In genomic region chr1:31925824-31926223, GRCh38 we compare ENCODE assay signal across 8 cellular contexts. TPM values are rescaled to one million over a fixed set of nuclear protein-coding genes. Genes with fewer than 3 reads are reported as not detected.
A peak's percentile ranks its signal among the peaks of the same experiment; 100 is the strongest.
DNase-seq lines count a peak whose midpoint lies in the region; ATAC-seq, FAIRE-seq and TF ChIP-seq lines count a peak whose summit lies in the region.
"Not testable (repeated sequence)": the region's sequence is repeated elsewhere in the genome, so short reads cannot be mapped to it uniquely, and the experiment has no call there.

No MANE protein-coding gene starts in this region.

- not testable (repeated sequence) for H3K27me3 Mint-ChIP-seq in CD8-positive, alpha-beta T cell (ENCODE audit: low read depth); activated CD4-positive, alpha-beta T cell treated with anti-CD3 and anti-CD28 coated beads, Interleukin-2, amount 10 ng/mL, durations not matched to agents 7 days and 5 days; activated T-helper 2 cell treated with anti-CD3 and anti-CD28 coated beads, Interferon-gamma antibody, Interleukin-2, Interleukin-4, amounts not matched to agents 10 μg/mL and 5 μg/mL and 100 μg/mL, durations not matched to agents 14 hours and 24 hours and 36 hours (ENCODE audit: low read depth); memory B cell

- peaks cover 88% of the 10 kb centered on the region for H3K4me1 ChIP-seq in CD8-positive, alpha-beta T cell (ENCODE audit: insufficient read depth, low read length)
- peaks cover 50 to 66% of the 10 kb centered on the region in 2 experiments for H3K4me1 ChIP-seq in K562 (replicated peaks in 1 of 2; ENCODE audit: control insufficient read depth in 2 of 2, insufficient read depth in 2 of 2, low read length in 2 of 2)
- peaks cover 80 to 99% (median 98%) of the 10 kb centered on the region in 6 donors for H3K4me1 ChIP-seq in spleen
- H3K4me1 ChIP-seq in upper lobe of left lung, result peaks cover 84 to 96% (median 91%) of the 10 kb centered on the region in 4 donors

- H3K9me1 ChIP-seq in K562 (ENCODE audit: control insufficient read depth, insufficient read depth, low read length), result not testable (repeated sequence)

- peak overlapping the region; percentile 70 for H3K4me3 Mint-ChIP-seq in CD8-positive, alpha-beta T cell
- H3K4me3 Mint-ChIP-seq in activated CD4-positive, alpha-beta T cell treated with anti-CD3 and anti-CD28 coated beads, Interleukin-2, amount 10 ng/mL, durations not matched to agents 7 days and 5 days, result peak overlapping the region; percentile 69
- peak overlapping the region; percentile 78 for H3K4me3 Mint-ChIP-seq in activated T-helper 2 cell treated with anti-CD3 and anti-CD28 coated beads, Interferon-gamma antibody, Interleukin-2, Interleukin-4, amounts not matched to agents 10 μg/mL and 5 μg/mL and 100 μg/mL, durations not matched to agents 14 hours and 24 hours and 36 hours (ENCODE audit: low read depth)
- peak overlapping the region; percentile 85 for H3K4me3 Mint-ChIP-seq in memory B cell

- H3K27ac ChIP-seq in CD8-positive, alpha-beta T cell (ENCODE audit: low read depth, low read length); K562 (ENCODE audit: extremely low read depth, low read depth, low read length): not testable (repeated sequence)
- H3K27ac ChIP-seq in KOPT-K1 (ENCODE audit: low read depth, low read length, poor library complexity, severe bottlenecking) (peak overlapping the region; percentile 99), spleen (peak overlapping the region in 7 of 8 donors; percentile 41 to 99 (median 95)), upper lobe of left lung (peak overlapping the region; percentile 49 to 65 (median 55))

- TF ChIP-seq CTCF in CD8-positive, alpha-beta T cell (IDR thresholded peaks at IDR 0.05); K562 (IDR thresholded peaks at IDR 0.05 in 2 of 3, conservative IDR thresholded peaks at IDR 0.05 in 1 of 3; ENCODE audit: insufficient read depth in 2 of 3, low read depth in 1 of 3, low read length in 3 of 3); spleen (IDR thresholded peaks at IDR 0.05 in 8 of 11, conservative IDR thresholded peaks at IDR 0.05 in 3 of 11); upper lobe of left lung (IDR thresholded peaks at IDR 0.05): not testable (repeated sequence)

- H3K79me2 ChIP-seq in K562 (ENCODE audit: control insufficient read depth, insufficient read depth, low read length), result peaks cover 99% of the 10 kb centered on the region

- FAIRE-seq in K562 (lab: Jason Lieb, UNC), result not testable (repeated sequence)

- POLR2A ChIA-PET in CD8-positive, alpha-beta T cell (lab: Charles Lee), result interaction anchor here (1.0 to 1.9 kb wide), 4 partner anchors 10 to 137 kb away, joined by 3 to 5 read pairs (median 4); no protein-coding TSS in a partner anchor
- POLR2A ChIA-PET in activated CD4-positive, alpha-beta T cell treated with anti-CD3 and anti-CD28 coated beads, Interleukin-2, amount 10 ng/mL, durations not matched to agents 7 days and 5 days (lab: Charles Lee), result interaction anchor here (0.6 to 1.5 kb wide), 3 partner anchors 10 to 14 kb away, joined by 3 to 4 read pairs (median 4); no protein-coding TSS in a partner anchor
- POLR2A ChIA-PET in K562 (lab: Yijun Ruan, JAX), result interaction anchor here (0.6 to 2.7 kb wide), 7 partner anchors 9 to 99 kb away, joined by 3 to 17 read pairs (median 12); partner anchors contain the start of gene PTP4A2

- not testable (repeated sequence) for TF ChIP-seq POLR2A in K562 (conservative IDR thresholded peaks at IDR 0.05); spleen (IDR thresholded peaks at IDR 0.05); upper lobe of left lung (IDR thresholded peaks at IDR 0.05)

- 63% methylated on average over 13 of the region's 13 CpGs for WGBS in K562 (ENCODE audit: insufficient coverage, low coverage, missing lambda C conversion rate)
- WGBS in spleen, 5 donors, result 56 to 80% (median 60%) methylated on average over 13 of the region's 13 CpGs
- WGBS in upper lobe of left lung, 2 donors, result 73 to 87% methylated on average over 13 of the region's 13 CpGs

- intact Hi-C loops in CD8-positive, alpha-beta T cell (cut with DNase I, micrococcal nuclease), result loop anchor here in 1 of 2 experiments (5.0 kb wide), 1 partner anchor 36 kb away; no protein-coding TSS in a partner anchor
- intact Hi-C loops in activated T-helper 2 cell treated with anti-CD3 and anti-CD28 coated beads, Interferon-gamma antibody, Interleukin-2, Interleukin-4, amounts not matched to agents 10 μg/mL and 5 μg/mL and 100 μg/mL, durations not matched to agents 14 hours and 24 hours and 36 hours (cut with micrococcal nuclease), result loop anchor here (1.0 to 2.0 kb wide), 2 partner anchors 13 to 17 kb away; no protein-coding TSS in a partner anchor
- intact Hi-C loops in K562 (cut with micrococcal nuclease), result loop anchor here (5.0 kb wide), 1 partner anchor 36 kb away; no protein-coding TSS in a partner anchor
- intact Hi-C loops in spleen (cut with DNase I; ENCODE audit: low total_unique reads), result not testable (repeated sequence)

- CTCF ChIA-PET in CD8-positive, alpha-beta T cell (lab: Charles Lee), result interaction anchor here (0.8 to 2.3 kb wide), 10 partner anchors 8 to 57 kb away, joined by 3 to 9 read pairs (median 4); partner anchors contain the start of gene PTP4A2
- CTCF ChIA-PET in activated CD4-positive, alpha-beta T cell treated with anti-CD3 and anti-CD28 coated beads, Interleukin-2, amount 10 ng/mL, durations not matched to agents 7 days and 5 days (lab: Charles Lee), result interaction anchor here (0.8 to 1.8 kb wide), 7 partner anchors 8 to 38 kb away, joined by 3 to 9 read pairs (median 7); partner anchors contain the start of gene PTP4A2
- CTCF ChIA-PET in K562 (lab: Yijun Ruan, JAX; ENCODE audit: low intra/inter-chr PET ratio), result not testable (repeated sequence)

- H2AFZ ChIP-seq in K562 (ENCODE audit: low read depth, low read length), result not testable (repeated sequence)

- in situ Hi-C loops in K562 (cut with MboI), result not testable (repeated sequence)

- not testable (repeated sequence) for TF ChIP-seq EP300 in K562 (IDR thresholded peaks at IDR 0.05; ENCODE audit: low read length); upper lobe of left lung (IDR thresholded peaks at IDR 0.05)

- not testable (repeated sequence) for DNase-seq in CD8-positive, alpha-beta T cell; activated CD4-positive, alpha-beta T cell treated with anti-CD3 and anti-CD28 coated beads, Interleukin-2, amount 10 ng/mL, durations not matched to agents 7 days and 5 days; activated T-helper 2 cell treated with anti-CD3 and anti-CD28 coated beads, Interferon-gamma antibody, Interleukin-2, Interleukin-4, amounts not matched to agents 10 μg/mL and 5 μg/mL and 100 μg/mL, durations not matched to agents 14 hours and 24 hours and 36 hours (ENCODE audit: low spot score); K562 (ENCODE audit: extremely low read depth in 1 of 4, low spot score in 3 of 4); memory B cell (ENCODE audit: low spot score in 2 of 2); spleen; upper lobe of left lung

- not testable (repeated sequence) for H3K9me3 ChIP-seq in CD8-positive, alpha-beta T cell (ENCODE audit: low read length); KOPT-K1 (ENCODE audit: insufficient read depth, low read length, poor library complexity, severe bottlenecking); K562 (replicated peaks; ENCODE audit: control insufficient read depth, insufficient read depth, low read depth, low read length); spleen; upper lobe of left lung

- peaks cover 86% of the 10 kb centered on the region for H3K4me1 Mint-ChIP-seq in CD8-positive, alpha-beta T cell (ENCODE audit: low read depth)
- peaks cover 87% of the 10 kb centered on the region for H3K4me1 Mint-ChIP-seq in activated CD4-positive, alpha-beta T cell treated with anti-CD3 and anti-CD28 coated beads, Interleukin-2, amount 10 ng/mL, durations not matched to agents 7 days and 5 days
- peaks cover 73% of the 10 kb centered on the region for H3K4me1 Mint-ChIP-seq in activated T-helper 2 cell treated with anti-CD3 and anti-CD28 coated beads, Interferon-gamma antibody, Interleukin-2, Interleukin-4, amounts not matched to agents 10 μg/mL and 5 μg/mL and 100 μg/mL, durations not matched to agents 14 hours and 24 hours and 36 hours (ENCODE audit: low read depth)
- H3K4me1 Mint-ChIP-seq in memory B cell, result peaks cover 38% of the 10 kb centered on the region

- H3K4me3 ChIP-seq in CD8-positive, alpha-beta T cell (ENCODE audit: low read depth, low read length); K562; upper lobe of left lung: not testable (repeated sequence)
- H3K4me3 ChIP-seq in spleen, result peak overlapping the region in 3 of 8 donors; percentile 5 to 50 (median 7)

- H4K20me1 ChIP-seq in K562 (replicated peaks; ENCODE audit: control insufficient read depth, insufficient read depth, low read length), result peaks cover 43% of the 10 kb centered on the region

- peak overlapping the region; percentile 86 for H3K27ac Mint-ChIP-seq in CD8-positive, alpha-beta T cell
- H3K27ac Mint-ChIP-seq in activated CD4-positive, alpha-beta T cell treated with anti-CD3 and anti-CD28 coated beads, Interleukin-2, amount 10 ng/mL, durations not matched to agents 7 days and 5 days, result peak overlapping the region; percentile 74
- peak overlapping the region; percentile 90 for H3K27ac Mint-ChIP-seq in activated T-helper 2 cell treated with anti-CD3 and anti-CD28 coated beads, Interferon-gamma antibody, Interleukin-2, Interleukin-4, amounts not matched to agents 10 μg/mL and 5 μg/mL and 100 μg/mL, durations not matched to agents 14 hours and 24 hours and 36 hours
- peak overlapping the region; percentile 79 for H3K27ac Mint-ChIP-seq in memory B cell

- H3K9me3 Mint-ChIP-seq in CD8-positive, alpha-beta T cell; activated CD4-positive, alpha-beta T cell treated with anti-CD3 and anti-CD28 coated beads, Interleukin-2, amount 10 ng/mL, durations not matched to agents 7 days and 5 days; activated T-helper 2 cell treated with anti-CD3 and anti-CD28 coated beads, Interferon-gamma antibody, Interleukin-2, Interleukin-4, amounts not matched to agents 10 μg/mL and 5 μg/mL and 100 μg/mL, durations not matched to agents 14 hours and 24 hours and 36 hours; memory B cell: not testable (repeated sequence)

- H3K4me2 ChIP-seq in K562 (ENCODE audit: insufficient read depth, low read length), result 0 out of 2 replicates have a peak overlapping the region, but pooled peaks have one; percentile 22

- H3K36me3 ChIP-seq in CD8-positive, alpha-beta T cell (ENCODE audit: insufficient read depth, low read length); spleen; upper lobe of left lung: not testable (repeated sequence)
- H3K36me3 ChIP-seq in KOPT-K1 (ENCODE audit: insufficient read depth, low read length), result peaks cover 65% of the 10 kb centered on the region
- H3K36me3 ChIP-seq in K562 (ENCODE audit: control insufficient read depth, insufficient read depth, low read length), result peaks cover 63% of the 10 kb centered on the region

- not testable (repeated sequence) for ATAC-seq in CD8-positive, alpha-beta T cell; K562; memory B cell (ENCODE audit: low read depth); upper lobe of left lung (ENCODE audit: low FRiP score in 2 of 2)

- not testable (repeated sequence) for H3K27me3 ChIP-seq in CD8-positive, alpha-beta T cell (ENCODE audit: insufficient read depth, low read length); K562 (ENCODE audit: control insufficient read depth in 2 of 2, insufficient read depth in 2 of 2, low read length in 2 of 2); spleen (replicated peaks in 1 of 7); upper lobe of left lung

- BruUV-seq in K562 (replicated peaks; lab: Mats Ljungman, UMichigan), result not testable (repeated sequence)

- peak overlapping the region in 1 of 2 experiments; percentile 11; a peak in 1 of 4 replicates for H3K9ac ChIP-seq in K562 (ENCODE audit: insufficient read depth in 1 of 2, low read depth in 2 of 2, low read length in 2 of 2)

- TF ChIP-seq RAD21 in K562 (CRISPR knock-in tag; conservative IDR thresholded peaks at IDR 0.05 in 1 of 2, IDR thresholded peaks at IDR 0.05 in 1 of 2), result not testable (repeated sequence)

- H3K36me3 Mint-ChIP-seq in CD8-positive, alpha-beta T cell, result peaks cover 15% of the 10 kb centered on the region
- peaks cover 40% of the 10 kb centered on the region for H3K36me3 Mint-ChIP-seq in activated CD4-positive, alpha-beta T cell treated with anti-CD3 and anti-CD28 coated beads, Interleukin-2, amount 10 ng/mL, durations not matched to agents 7 days and 5 days (ENCODE audit: low read depth)
- H3K36me3 Mint-ChIP-seq in activated T-helper 2 cell treated with anti-CD3 and anti-CD28 coated beads, Interferon-gamma antibody, Interleukin-2, Interleukin-4, amounts not matched to agents 10 μg/mL and 5 μg/mL and 100 μg/mL, durations not matched to agents 14 hours and 24 hours and 36 hours (ENCODE audit: low read depth), result peaks cover 66% of the 10 kb centered on the region
- H3K36me3 Mint-ChIP-seq in memory B cell, result not testable (repeated sequence)

RNA-seq across cellular contexts. Expression of gene PTP4A2, which starts 12.3 kb away (rescaled TPM):
- total RNA-seq in CD8-positive, alpha-beta T cell, result 100 to 1,000 TPM; 257 to 278 TPM
- 100 to 1,000 TPM; 334 to 347 TPM for total RNA-seq in activated CD4-positive, alpha-beta T cell treated with anti-CD3 and anti-CD28 coated beads, Interleukin-2, amount 10 ng/mL, durations not matched to agents 7 days and 5 days
- total RNA-seq in activated T-helper 2 cell treated with anti-CD3 and anti-CD28 coated beads, Interferon-gamma antibody, Interleukin-2, Interleukin-4, amounts not matched to agents 10 μg/mL and 5 μg/mL and 100 μg/mL, durations not matched to agents 14 hours and 24 hours and 36 hours, result 313 and 334 TPM in 2 replicates
- 116 and 315 TPM in 2 replicates for total RNA-seq in K562 (2011; cell fraction: chromatin; rRNA removed; ENCODE audit: low replicate concordance)
- 52.7 and 78.6 TPM in 2 replicates for total RNA-seq in K562 (2011; cell fraction: nucleolus; rRNA removed)
- total RNA-seq in K562 (2011; cell fraction: nucleoplasm; rRNA removed), result 175 and 257 TPM in 2 replicates
- total RNA-seq in K562 (2014; rRNA removed) (316 and 345 TPM in 2 replicates), K562 (2014; rRNA removed; fragmentation: Illumina TruSeq; extraction: Trizol) (620 and 713 TPM in 2 replicates), K562 (2015; rRNA removed; fragmentation: Illumina TruSeq; extraction: Trizol) (585 and 652 TPM in 2 replicates), K562 (2021) (429 and 432 TPM in 2 replicates), spleen (100 to 1,000 TPM; 201 to 300 (median 254) TPM), upper lobe of left lung (100 to 1,000 TPM in 4 of 6 donors, 10 to 100 TPM in 2; 71.6 to 279 (median 148) TPM)
- polyA plus RNA-seq in K562 (2011; rRNA removed) (785 and 870 TPM in 2 replicates), K562 (2014; fragmentation: Illumina TruSeq; extraction: Trizol) (528 and 852 TPM in 2 replicates), K562 (2014; fragmentation: Nextera tagmentation; extraction: Ambion mirVana) (100 to 1,000 TPM; 197 to 480 TPM), K562 (2014; rRNA removed) (219 and 255 TPM in 2 replicates), spleen (100 to 1,000 TPM in 1 of 3 donors, 10 to 100 TPM in 2; 72.9 to 111 (median 94.2) TPM)
- 63.7 and 209 TPM in 2 replicates for polyA plus RNA-seq in K562 (2011; cell fraction: cytosol; rRNA removed)
- polyA plus RNA-seq in K562 (2011; cell fraction: nucleus; rRNA removed), result 124 and 204 TPM in 2 replicates
- polyA plus RNA-seq in K562 (2012), result 386 and 493 TPM in 2 replicates
- polyA minus RNA-seq in K562 (2011; rRNA and poly(A)+ RNA removed), result 693 and 694 TPM in 2 replicates
- 406 and 559 TPM in 2 replicates for polyA minus RNA-seq in K562 (2011; cell fraction: cytosol; rRNA and poly(A)+ RNA removed)
- polyA minus RNA-seq in K562 (2011; cell fraction: nucleus; rRNA and poly(A)+ RNA removed), result 36.6 and 130 TPM in 2 replicates
